Comparison of ENCODE assay signal across 16 cellular contexts in the genomic region with DNA sequence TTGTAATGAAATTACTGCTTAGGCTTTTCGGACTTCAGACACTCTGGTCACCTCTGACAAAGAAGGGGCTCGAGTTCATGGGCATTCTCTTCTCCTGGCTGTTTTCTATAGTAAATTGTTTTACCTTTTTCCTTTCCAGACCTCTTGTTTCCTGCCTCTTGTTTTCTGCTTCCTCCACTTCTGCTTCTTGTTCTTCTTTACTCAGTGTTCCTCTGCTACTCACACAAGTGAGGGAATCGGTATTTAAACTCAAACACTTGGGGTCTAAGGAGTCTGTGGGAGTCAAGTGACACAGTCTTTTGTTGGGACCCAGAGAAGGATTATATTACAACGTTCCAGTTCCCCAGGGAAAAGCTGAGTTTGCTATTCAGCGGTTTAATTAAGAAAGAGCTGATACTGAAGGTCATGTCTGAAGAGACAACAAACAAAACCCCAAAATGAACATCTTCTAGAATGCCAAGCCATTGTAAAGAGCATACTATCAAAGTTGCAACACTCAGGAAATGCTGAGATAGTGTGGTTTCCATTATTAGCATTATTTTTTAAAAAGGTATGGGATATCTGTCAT.
DNase-seq lines count a peak whose midpoint lies in the region; ATAC-seq and TF ChIP-seq lines count a peak whose summit lies in the region.
"Had no signal": no experiment of that assay in that cellular context is flagged by ENCODE, and none has a peak within 500 bp of the region (broad histone marks: within the 10 kb centered on the region; RNA-seq: fewer than 3 reads in every experiment).

No MANE protein-coding gene starts in this region.

- H3K9me3 ChIP-seq in Panc1 (ENCODE audit: control insufficient read depth, insufficient read depth, low read depth, low read length), result no peaks in the 10 kb centered on the region
- no peaks in the 10 kb centered on the region for H3K9me3 ChIP-seq in Peyer's patch
- H3K9me3 ChIP-seq: breast epithelium had no signal

- POLR2A ChIA-PET in HEK293T (lab: Yijun Ruan, JAX) (no interaction called here), Panc1 (lab: Charles Lee) (no interaction called here)

- peaks cover 14% of the 10 kb centered on the region for H3K4me1 Mint-ChIP-seq in glutamatergic neuron (ENCODE audit: low read depth, unreplicated experiment)
- H3K4me1 Mint-ChIP-seq: activated naive CD4-positive, alpha-beta T cell treated with anti-CD3 and anti-CD28 coated beads, Interleukin-2, amount 50 U/mL, for 24 hours; mesothelial cell of epicardium had no signal

- H3K79me2 ChIP-seq in ACC112 (ENCODE audit: control insufficient read depth, insufficient read depth, low read length, unreplicated experiment), result no peaks in the 10 kb centered on the region

- no peak overlapping the region for H3K4me3 ChIP-seq in ACC112 (ENCODE audit: low read depth, low read length)
- no peak overlapping the region for H3K4me3 ChIP-seq in Panc1 (ENCODE audit: low read depth in 2 of 2, low read length in 2 of 2)
- no peak overlapping the region for H3K4me3 ChIP-seq in Peyer's patch
- H3K4me3 ChIP-seq: breast epithelium had no signal

- no peak for TF ChIP-seq POLR2A in Peyer's patch (IDR thresholded peaks at IDR 0.05)

- no peaks in the 10 kb centered on the region for H3K9me3 Mint-ChIP-seq in glutamatergic neuron (ENCODE audit: unreplicated experiment)
- H3K9me3 Mint-ChIP-seq: activated naive CD4-positive, alpha-beta T cell treated with anti-CD3 and anti-CD28 coated beads, Interleukin-2, amount 50 U/mL, for 24 hours had no signal

- peaks cover 2% of the 10 kb centered on the region for H3K27me3 Mint-ChIP-seq in glutamatergic neuron (ENCODE audit: unreplicated experiment)
- H3K27me3 Mint-ChIP-seq: activated naive CD4-positive, alpha-beta T cell treated with anti-CD3 and anti-CD28 coated beads, Interleukin-2, amount 50 U/mL, for 24 hours; T-helper 17 cell had no signal

- ATAC-seq in Panc1 (no peak), GM19463 (IDR thresholded peaks at IDR 0.05; ENCODE audit: unreplicated experiment) (no peak), HG03571 (IDR thresholded peaks at IDR 0.05; ENCODE audit: unreplicated experiment) (no peak)
- ATAC-seq: T-helper 17 cell had no signal

- peak overlapping the region; percentile 7 for H3K27ac Mint-ChIP-seq in glutamatergic neuron (ENCODE audit: unreplicated experiment)
- H3K27ac Mint-ChIP-seq: activated naive CD4-positive, alpha-beta T cell treated with anti-CD3 and anti-CD28 coated beads, Interleukin-2, amount 50 U/mL, for 24 hours; mesothelial cell of epicardium; T-helper 17 cell had no signal

- BruUV-seq in Panc1 (replicated peaks; lab: Mats Ljungman, UMichigan), result no TSS peak

- intact Hi-C loops in Panc1 (cut with micrococcal nuclease; ENCODE audit: unreplicated experiment), result no loop called here

- H3K36me3 Mint-ChIP-seq in glutamatergic neuron (ENCODE audit: unreplicated experiment), result no peaks in the 10 kb centered on the region
- H3K36me3 Mint-ChIP-seq: activated naive CD4-positive, alpha-beta T cell treated with anti-CD3 and anti-CD28 coated beads, Interleukin-2, amount 50 U/mL, for 24 hours; mesothelial cell of epicardium had no signal

- no peak overlapping the region for H3K27ac ChIP-seq in ACC112 (ENCODE audit: low read depth, low read length)
- H3K27ac ChIP-seq in Panc1 (ENCODE audit: low read length), result 0 out of 2 replicates have a peak overlapping the region, but pooled peaks have one; percentile 5
- H3K27ac ChIP-seq in Peyer's patch, result no peak overlapping the region
- H3K27ac ChIP-seq: breast epithelium had no signal

- H3K4me1 ChIP-seq in ACC112 (ENCODE audit: control insufficient read depth, insufficient read depth, low read length, unreplicated experiment) (no peaks in the 10 kb centered on the region), Panc1 (ENCODE audit: control insufficient read depth, insufficient read depth, low read length) (no peaks in the 10 kb centered on the region), Peyer's patch (no peaks in the 10 kb centered on the region)
- H3K4me1 ChIP-seq: breast epithelium had no signal

- in situ Hi-C loops in Panc1 (cut with HindIII; ENCODE audit: low pct_unique_long_range_greater_than_20kb, low sequenced_read_pairs), result no loop called here

- H2AFZ ChIP-seq in ACC112 (ENCODE audit: low read length, unreplicated experiment), result peak overlapping the region; percentile 32

- no peaks in the 10 kb centered on the region for H3K27me3 ChIP-seq in ACC112 (ENCODE audit: insufficient read depth, low read length)
- no peaks in the 10 kb centered on the region for H3K27me3 ChIP-seq in Panc1 (ENCODE audit: control insufficient read depth, insufficient read depth, low read length)
- no peaks in the 10 kb centered on the region for H3K27me3 ChIP-seq in Peyer's patch
- H3K27me3 ChIP-seq: breast epithelium had no signal

- H3K36me3 ChIP-seq in ACC112 (ENCODE audit: insufficient read depth, low read length) (no peaks in the 10 kb centered on the region), Panc1 (ENCODE audit: control insufficient read depth, insufficient read depth, low read length) (no peaks in the 10 kb centered on the region), Peyer's patch (no peaks in the 10 kb centered on the region)
- H3K36me3 ChIP-seq: breast epithelium had no signal

- DNase-seq in HEK293T (ENCODE audit: extremely low spot score) (no peak), Panc1 (ENCODE audit: low read depth, low spot score) (no peak), glutamatergic neuron (no peak), ureter (ENCODE audit: low spot score) (no peak), Peyer's patch (no peak)
- DNase-seq: AML-193; effector memory CD4-positive, alpha-beta T cell; GOT3; NCI-H2227 treated with DMSO at 0.1 percent for 48 hours; T-helper 17 cell had no signal

- CTCF ChIA-PET in HEK293T (lab: Yijun Ruan, JAX), result no interaction called here
- CTCF ChIA-PET in Panc1 (lab: Charles Lee), result no interaction called here

- no peak for TF ChIP-seq CTCF in Panc1 (IDR thresholded peaks at IDR 0.05)
- TF ChIP-seq CTCF in glutamatergic neuron (IDR thresholded peaks at IDR 0.05; ENCODE audit: partially characterized antibody, unreplicated experiment), result no peak
- no peak for TF ChIP-seq CTCF in Peyer's patch (IDR thresholded peaks at IDR 0.05)

- no peak overlapping the region for H3K4me3 Mint-ChIP-seq in glutamatergic neuron (ENCODE audit: unreplicated experiment)
- H3K4me3 Mint-ChIP-seq: activated naive CD4-positive, alpha-beta T cell treated with anti-CD3 and anti-CD28 coated beads, Interleukin-2, amount 50 U/mL, for 24 hours; mesothelial cell of epicardium; T-helper 17 cell had no signal

TF ChIP-seq in HEK293T, 16 proteins besides CTCF, POLR2A, EP300 and RAD21:
- TF ChIP-seq FOXM1 (IDR thresholded peaks at IDR 0.05; ENCODE audit: borderline replicate concordance), result 0 out of 2 replicates have a peak, but pooled peaks have one; percentile 38
- peak; percentile 45; the same call in 1 of the 2 replicates for TF ChIP-seq ARNT (IDR thresholded peaks at IDR 0.05)
- no peak for TF ChIP-seq SUZ12 (IDR thresholded peaks at IDR 0.05)
